Comparison of ENCODE assay signal across 1 cellular context in the genomic region with DNA sequence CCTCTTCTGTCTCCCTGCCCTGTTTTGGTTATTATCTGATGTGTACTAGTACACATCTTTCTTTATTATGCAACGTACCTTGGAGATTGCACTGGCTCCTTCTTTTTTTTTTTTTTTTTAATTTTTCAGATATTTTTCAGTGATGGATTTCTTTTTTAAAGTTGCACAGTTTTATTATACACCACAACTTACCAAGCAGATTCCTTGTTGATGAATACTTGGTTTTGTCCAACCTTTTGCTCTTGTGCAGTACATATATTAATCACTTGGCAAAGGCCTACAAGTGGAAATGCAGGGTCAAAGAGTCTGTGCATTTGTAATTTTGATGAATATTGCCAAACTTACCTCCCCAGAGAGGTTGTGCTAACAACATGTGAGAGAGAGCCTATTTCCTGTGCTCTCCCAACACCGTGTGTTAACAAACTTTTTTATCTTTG.
TF ChIP-seq lines count a peak whose summit lies in the region.

No MANE protein-coding gene starts in this region.

TF ChIP-seq in SK-N-SH treated with all-trans-retinoic acid at 6 μM for 48 hours, 23 proteins besides CTCF, POLR2A, EP300 and RAD21 (continued from another document):
- TF ChIP-seq TSHZ2 (CRISPR knock-in tag; IDR thresholded peaks at IDR 0.05) (no peak), PPARA (CRISPR knock-in tag; IDR thresholded peaks at IDR 0.05; ENCODE audit: borderline replicate concordance) (no peak), ARNTL (CRISPR knock-in tag; IDR thresholded peaks at IDR 0.05; ENCODE audit: borderline replicate concordance, low read depth) (no peak), TOX (CRISPR knock-in tag; IDR thresholded peaks at IDR 0.05; ENCODE audit: borderline replicate concordance) (no peak), ZC3H10 (CRISPR knock-in tag; IDR thresholded peaks at IDR 0.05) (no peak), RARB (CRISPR knock-in tag; IDR thresholded peaks at IDR 0.05) (no peak)
- TF ChIP-seq, protein P1, sequence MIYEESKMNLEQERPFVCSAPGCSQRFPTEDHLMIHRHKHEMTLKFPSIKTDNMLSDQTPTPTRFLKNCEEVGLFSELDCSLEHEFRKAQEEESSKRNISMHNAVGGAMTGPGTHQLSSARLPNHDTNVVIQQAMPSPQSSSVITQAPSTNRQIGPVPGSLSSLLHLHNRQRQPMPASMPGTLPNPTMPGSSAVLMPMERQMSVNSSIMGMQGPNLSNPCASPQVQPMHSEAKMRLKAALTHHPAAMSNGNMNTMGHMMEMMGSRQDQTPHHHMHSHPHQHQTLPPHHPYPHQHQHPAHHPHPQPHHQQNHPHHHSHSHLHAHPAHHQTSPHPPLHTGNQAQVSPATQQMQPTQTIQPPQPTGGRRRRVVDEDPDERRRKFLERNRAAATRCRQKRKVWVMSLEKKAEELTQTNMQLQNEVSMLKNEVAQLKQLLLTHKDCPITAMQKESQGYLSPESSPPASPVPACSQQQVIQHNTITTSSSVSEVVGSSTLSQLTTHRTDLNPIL (CRISPR knock-in tag; IDR thresholded peaks at IDR 0.05; ENCODE audit: low read depth): no peak
TF ChIP-seq in SK-N-SH treated with all-trans-retinoic acid at 6 μM for 48 hours: peak in this region for 0.
